ENCODE assay signal across 10 cellular contexts in genomic region chr4:183348706-183349659, GRCh38. TPM values are rescaled to one million over a fixed set of nuclear protein-coding genes. Genes with fewer than 3 reads are reported as not detected.
DNase-seq lines count a peak whose midpoint lies in the region; ATAC-seq and TF ChIP-seq lines count a peak whose summit lies in the region.
"Had no signal": no experiment of that assay in that cellular context is flagged by ENCODE, and none has a peak within 500 bp of the region (broad histone marks: within the 10 kb centered on the region; RNA-seq: fewer than 3 reads in every experiment).

No MANE protein-coding gene starts in this region.

- H3K4me3 ChIP-seq in AG04450 (ENCODE audit: low read depth, low read length): no peak overlapping the region
- no peak overlapping the region for H3K4me3 ChIP-seq in stomach

- H3K27me3 ChIP-seq in AG04450 (ENCODE audit: control insufficient read depth, insufficient read depth, low read length) (no peaks in the 10 kb centered on the region), stomach (peaks cover 0 to 5% (median 0%) of the 10 kb centered on the region in 3 donors)

- H3K27ac ChIP-seq in AG04450 (ENCODE audit: low read depth, low read length) (peak overlapping the region; percentile 21), stomach (no peak overlapping the region), caudate nucleus (ENCODE audit: low read depth, low read length) (no peak overlapping the region)

- H3K27ac Mint-ChIP-seq in activated T-helper 17 cell treated with anti-CD3 and anti-CD28 coated beads, Interleukin-2, amount 50 U/mL, for 72 hours: peak overlapping the region; percentile 84
- H3K27ac Mint-ChIP-seq: activated B cell treated with CpG ODN at 0.5 μM for 24 hours had no signal

- POLR2A ChIA-PET in AG04450 (lab: Yijun Ruan, JAX): no interaction called here

- peaks cover 9% of the 10 kb centered on the region for H3K27me3 Mint-ChIP-seq in activated T-helper 17 cell treated with anti-CD3 and anti-CD28 coated beads, Interleukin-2, amount 50 U/mL, for 72 hours

- peak overlapping the region; percentile 61 for H3K4me3 Mint-ChIP-seq in activated T-helper 17 cell treated with anti-CD3 and anti-CD28 coated beads, Interleukin-2, amount 50 U/mL, for 72 hours
- H3K4me3 Mint-ChIP-seq: activated B cell treated with CpG ODN at 0.5 μM for 24 hours had no signal

- 64 to 79% (median 75%) methylated on average over 16 to 17 of the region's 17 CpGs for WGBS in stomach, 5 donors

- intact Hi-C loops in stomach (cut with DNase I; ENCODE audit: low total_unique reads): no loop called here

- ATAC-seq in HG03342 (IDR thresholded peaks at IDR 0.05; ENCODE audit: unreplicated experiment): peak; percentile 47
- peak; percentile 95 for ATAC-seq in activated T-helper 17 cell treated with anti-CD3 and anti-CD28 coated beads, Interleukin-2, amount 50 U/mL, for 72 hours (replicated peaks)
- ATAC-seq in GM21825 (IDR thresholded peaks at IDR 0.05; ENCODE audit: unreplicated experiment): no peak

- H3K4me1 Mint-ChIP-seq in activated T-helper 17 cell treated with anti-CD3 and anti-CD28 coated beads, Interleukin-2, amount 50 U/mL, for 72 hours: peaks cover 4% of the 10 kb centered on the region
- H3K4me1 Mint-ChIP-seq: activated B cell treated with CpG ODN at 0.5 μM for 24 hours had no signal

- TF ChIP-seq CTCF in AG04450 (IDR thresholded peaks at IDR 0.05; ENCODE audit: low read depth, low read length): no peak
- TF ChIP-seq CTCF in stomach (IDR thresholded peaks at IDR 0.05): no peak

- no peak for TF ChIP-seq EP300 in stomach (IDR thresholded peaks at IDR 0.05)

- DNase-seq in AG04450 (ENCODE audit: low read depth, low spot score): peak; percentile 62
- peak; percentile 44 for DNase-seq in kidney glomerular epithelial cell (lab: John Stamatoyannopoulos, UW)
- no peak for DNase-seq in stomach
- no peak for DNase-seq in caudate nucleus (lab: John Stamatoyannopoulos, UW)
- DNase-seq in NCI-H510A treated with DMSO at 0.1 percent for 48 hours (lab: John Stamatoyannopoulos, UW): no peak
- DNase-seq: activated B cell treated with CpG ODN at 0.5 μM for 24 hours, kidney had no signal

- peaks cover 0 to 10% (median 0%) of the 10 kb centered on the region in 4 donors for H3K4me1 ChIP-seq in stomach

- peaks cover 7% of the 10 kb centered on the region; the same call in 1 of the 2 replicates for H3K9me3 ChIP-seq in AG04450 (ENCODE audit: control insufficient read depth, insufficient read depth, low read length)
- no peaks in the 10 kb centered on the region for H3K9me3 ChIP-seq in stomach

- no peaks in the 10 kb centered on the region for H3K36me3 ChIP-seq in stomach

- CTCF ChIA-PET in AG04450 (lab: Charles Lee): no interaction called here

- H3K9me3 Mint-ChIP-seq in activated T-helper 17 cell treated with anti-CD3 and anti-CD28 coated beads, Interleukin-2, amount 50 U/mL, for 72 hours: no peaks in the 10 kb centered on the region
- H3K9me3 Mint-ChIP-seq: activated B cell treated with CpG ODN at 0.5 μM for 24 hours had no signal

- no peaks in the 10 kb centered on the region for H3K36me3 Mint-ChIP-seq in activated T-helper 17 cell treated with anti-CD3 and anti-CD28 coated beads, Interleukin-2, amount 50 U/mL, for 72 hours (ENCODE audit: low read depth)

- no peak for TF ChIP-seq POLR2A in stomach (IDR thresholded peaks at IDR 0.05)

RNA-seq across cellular contexts. Expression of gene CLDN24, which starts 26.8 kb away (rescaled TPM):
- polyA plus RNA-seq in AG04450 (2011; rRNA removed): not detected in 2 replicates
- polyA minus RNA-seq in AG04450 (2011; rRNA and poly(A)+ RNA removed): not detected in 2 replicates
- not detected for total RNA-seq in activated T-helper 17 cell treated with anti-CD3 and anti-CD28 coated beads, Interleukin-2, amount 50 U/mL, for 72 hours
- not detected for total RNA-seq in stomach
- polyA plus RNA-seq in stomach: under 1 TPM in 1 of 3 donors, not detected in 2; 0.25 TPM
- total RNA-seq: activated B cell treated with CpG ODN at 0.5 μM for 24 hours, kidney had no signal

RNA-seq across cellular contexts. Expression of gene CLDN22, which starts 28.9 kb away (rescaled TPM):
- not detected in 2 replicates for polyA plus RNA-seq in AG04450 (2011; rRNA removed)
- not detected in 2 replicates for polyA minus RNA-seq in AG04450 (2011; rRNA and poly(A)+ RNA removed)
- total RNA-seq in activated T-helper 17 cell treated with anti-CD3 and anti-CD28 coated beads, Interleukin-2, amount 50 U/mL, for 72 hours: not detected
- not detected for total RNA-seq in stomach
- under 1 TPM in 1 of 3 donors, not detected in 2; 0.30 TPM for polyA plus RNA-seq in stomach
- total RNA-seq: activated B cell treated with CpG ODN at 0.5 μM for 24 hours, kidney had no signal

Comparison
In these comparisons a context has a peak if more than half of its experiments do, and no peak if none do; other contexts are left out.
1. DNase-seq: peak in AG04450 (single experiment) and kidney glomerular epithelial cell (single experiment); none in stomach (single experiment), caudate nucleus (0 of 61) and NCI-H510A treated with DMSO at 0.1 percent for 48 hours (single experiment).